Comparison of ENCODE assay signal across 9 cellular contexts in the genomic region with DNA sequence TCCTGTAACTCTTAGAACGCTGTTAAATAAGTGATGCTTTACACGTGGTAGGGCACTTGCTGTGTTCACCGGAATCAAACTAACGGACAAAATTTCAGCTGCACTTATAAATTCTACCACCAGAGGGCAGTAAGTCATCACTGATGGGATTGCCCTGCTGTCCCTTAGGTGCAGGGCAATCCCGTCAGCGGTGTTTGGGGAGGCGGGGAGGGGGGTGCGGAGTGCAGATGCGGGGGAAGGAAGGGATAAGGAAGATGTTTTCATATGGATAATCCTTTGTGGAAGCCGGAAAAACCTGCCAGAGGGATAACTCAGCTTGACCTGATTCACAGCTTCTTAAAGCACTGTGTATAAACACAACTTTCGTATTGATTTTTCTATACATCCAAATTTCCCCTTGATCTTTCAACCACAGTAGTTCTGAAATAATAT. TPM values are rescaled to one million over a fixed set of nuclear protein-coding genes. Genes with fewer than 3 reads are reported as not detected.
A peak's percentile ranks its signal among the peaks of the same experiment; 100 is the strongest.
DNase-seq lines count a peak whose midpoint lies in the region; ATAC-seq and TF ChIP-seq lines count a peak whose summit lies in the region.
"Had no signal": no experiment of that assay in that cellular context is flagged by ENCODE, and none has a peak within 500 bp of the region (broad histone marks: within the 10 kb centered on the region; RNA-seq: fewer than 3 reads in every experiment).

No MANE protein-coding gene starts in this region.

- no peak overlapping the region for H3K9ac ChIP-seq in MM.1S (ENCODE audit: low read length)

- H3K4me3 ChIP-seq in MM.1S (ENCODE audit: low read length) (no peak overlapping the region), cardiac muscle cell (no peak overlapping the region)

- H3K27ac Mint-ChIP-seq in activated naive CD8-positive, alpha-beta T cell treated with anti-CD3 and anti-CD28 coated beads, Interleukin-2, amount 10 ng/mL, durations not matched to agents 7 days and 5 days = peak overlapping the region; percentile 27
- H3K27ac Mint-ChIP-seq in progenitor cell of endocrine pancreas = no peak overlapping the region

- no peak overlapping the region for H3K4me3 Mint-ChIP-seq in activated naive CD8-positive, alpha-beta T cell treated with anti-CD3 and anti-CD28 coated beads, Interleukin-2, amount 10 ng/mL, durations not matched to agents 7 days and 5 days
- H3K4me3 Mint-ChIP-seq in progenitor cell of endocrine pancreas (ENCODE audit: low read depth) = no peak overlapping the region

- H3K36me3 Mint-ChIP-seq in activated naive CD8-positive, alpha-beta T cell treated with anti-CD3 and anti-CD28 coated beads, Interleukin-2, amount 10 ng/mL, durations not matched to agents 7 days and 5 days = no peaks in the 10 kb centered on the region
- no peaks in the 10 kb centered on the region for H3K36me3 Mint-ChIP-seq in progenitor cell of endocrine pancreas (ENCODE audit: insufficient read depth)

- DNase-seq in GDM1 (lab: John Stamatoyannopoulos, UW) (peak; percentile 13), MM.1S (peak; percentile 55), SK-N-DZ (ENCODE audit: low spot score) (peak; percentile 69), cardiac muscle cell (ENCODE audit: low read depth in 1 of 2, low spot score in 1 of 2) (peak; percentile 69 to 71), progenitor cell of endocrine pancreas (ENCODE audit: low spot score, unreplicated experiment) (peak; percentile 62)
- DNase-seq in activated naive CD8-positive, alpha-beta T cell treated with anti-CD3 and anti-CD28 coated beads, Interleukin-2, amount 10 ng/mL, durations not matched to agents 7 days and 5 days = peak; percentile 36

- POLR2A ChIA-PET in activated naive CD8-positive, alpha-beta T cell treated with anti-CD3 and anti-CD28 coated beads, Interleukin-2, amount 10 ng/mL, durations not matched to agents 7 days and 5 days (lab: Charles Lee) = no interaction called here

- TF ChIP-seq CTCF in MM.1S (IDR thresholded peaks at IDR 0.05; ENCODE audit: low read length) (peak; percentile 65), cardiac muscle cell (IDR thresholded peaks at IDR 0.05; ENCODE audit: low read depth, low read length) (peak; percentile 75), progenitor cell of endocrine pancreas (IDR thresholded peaks at IDR 0.05; ENCODE audit: unreplicated experiment) (peak; percentile 92)

- no peaks in the 10 kb centered on the region for H4K20me1 ChIP-seq in MM.1S (ENCODE audit: insufficient read depth, low read length)

- no peaks in the 10 kb centered on the region for H3K79me2 ChIP-seq in MM.1S (ENCODE audit: low read length)

- H3K4me1 ChIP-seq in MM.1S (ENCODE audit: low read length) (no peaks in the 10 kb centered on the region), cardiac muscle cell (ENCODE audit: low read depth) (no peaks in the 10 kb centered on the region)

- H3K9me3 Mint-ChIP-seq in activated naive CD8-positive, alpha-beta T cell treated with anti-CD3 and anti-CD28 coated beads, Interleukin-2, amount 10 ng/mL, durations not matched to agents 7 days and 5 days = no peaks in the 10 kb centered on the region
- H3K9me3 Mint-ChIP-seq in progenitor cell of endocrine pancreas (ENCODE audit: low read depth) = no peaks in the 10 kb centered on the region

- no peak overlapping the region for H3K4me2 ChIP-seq in MM.1S (ENCODE audit: low read depth, low read length)

- H3K36me3 ChIP-seq in MM.1S (replicated peaks; ENCODE audit: insufficient read depth, low read length) (no peaks in the 10 kb centered on the region), cardiac muscle cell (no peaks in the 10 kb centered on the region)

- H3K27ac ChIP-seq in MM.1S (ENCODE audit: low read length) (no peak overlapping the region), cardiac muscle cell (no peak overlapping the region)

- H3K9me3 ChIP-seq in MM.1S (replicated peaks; ENCODE audit: insufficient read depth, low read length) (no peaks in the 10 kb centered on the region), cardiac muscle cell (ENCODE audit: low read depth) (no peaks in the 10 kb centered on the region)

- peak; percentile 68 for ATAC-seq in activated naive CD8-positive, alpha-beta T cell treated with anti-CD3 and anti-CD28 coated beads, Interleukin-2, amount 10 ng/mL, durations not matched to agents 7 days and 5 days (ENCODE audit: low read depth)
- no peak for ATAC-seq in HG02973 (IDR thresholded peaks at IDR 0.05; ENCODE audit: unreplicated experiment)
- ATAC-seq in GM18519 (IDR thresholded peaks at IDR 0.05; ENCODE audit: low FRiP score, unreplicated experiment) = no peak

- H3K27me3 Mint-ChIP-seq in activated naive CD8-positive, alpha-beta T cell treated with anti-CD3 and anti-CD28 coated beads, Interleukin-2, amount 10 ng/mL, durations not matched to agents 7 days and 5 days = peaks cover 5% of the 10 kb centered on the region
- H3K27me3 Mint-ChIP-seq in progenitor cell of endocrine pancreas = peaks cover 3% of the 10 kb centered on the region

- H3F3A ChIP-seq in MM.1S (ENCODE audit: insufficient read depth, low read length) = no peaks in the 10 kb centered on the region

- H2AFZ ChIP-seq in MM.1S (ENCODE audit: low read length) = no peak overlapping the region

- peaks cover 2% of the 10 kb centered on the region for H3K4me1 Mint-ChIP-seq in activated naive CD8-positive, alpha-beta T cell treated with anti-CD3 and anti-CD28 coated beads, Interleukin-2, amount 10 ng/mL, durations not matched to agents 7 days and 5 days
- peaks cover 3% of the 10 kb centered on the region for H3K4me1 Mint-ChIP-seq in progenitor cell of endocrine pancreas (ENCODE audit: low read depth)

- H3K27me3 ChIP-seq in MM.1S (replicated peaks; ENCODE audit: insufficient read depth, low read length) (no peaks in the 10 kb centered on the region), cardiac muscle cell (peaks cover 23% of the 10 kb centered on the region)

- no peaks in the 10 kb centered on the region for H3K9me2 ChIP-seq in MM.1S (replicated peaks; ENCODE audit: insufficient read depth, low read length)

RNA-seq across cellular contexts. Expression of gene SLC10A1, which starts 21.7 kb away (rescaled TPM):
- not detected in 2 replicates for polyA plus RNA-seq in SK-N-DZ (2014; cell fraction: cytosol; rRNA removed)
- not detected in 2 replicates for polyA plus RNA-seq in SK-N-DZ (2014; cell fraction: nucleus; rRNA removed)
- total RNA-seq in activated naive CD8-positive, alpha-beta T cell treated with anti-CD3 and anti-CD28 coated beads, Interleukin-2, amount 10 ng/mL, durations not matched to agents 7 days and 5 days = not detected
- total RNA-seq in cardiac muscle cell = not detected in 2 replicates
- polyA plus RNA-seq in cardiac muscle cell = not detected in 2 replicates
- total RNA-seq in progenitor cell of endocrine pancreas = not detected in 2 replicates
- polyA plus RNA-seq: esophagus had no signal

RNA-seq across cellular contexts. Expression of gene SRSF5, which starts 51.8 kb away (rescaled TPM):
- 182 and 202 TPM in 2 replicates for polyA plus RNA-seq in SK-N-DZ (2014; cell fraction: cytosol; rRNA removed)
- 676 and 919 TPM in 2 replicates for polyA plus RNA-seq in SK-N-DZ (2014; cell fraction: nucleus; rRNA removed)
- 100 to 1,000 TPM; 565 to 587 TPM for total RNA-seq in activated naive CD8-positive, alpha-beta T cell treated with anti-CD3 and anti-CD28 coated beads, Interleukin-2, amount 10 ng/mL, durations not matched to agents 7 days and 5 days
- 434 and 687 TPM in 2 replicates for total RNA-seq in cardiac muscle cell
- polyA plus RNA-seq in cardiac muscle cell = 566 and 573 TPM in 2 replicates
- 379 and 402 TPM in 2 replicates for total RNA-seq in progenitor cell of endocrine pancreas

Comparison
In these comparisons a context has a peak if more than half of its experiments do, and no peak if none do; other contexts are left out.
1. DNase-seq: peak in every context shown above with its lines; median percentile 70 in cardiac muscle cell; 69 in SK-N-DZ; 62 in progenitor cell of endocrine pancreas; 55 in MM.1S; 36 in activated naive CD8-positive, alpha-beta T cell treated with anti-CD3 and anti-CD28 coated beads, Interleukin-2, amount 10 ng/mL, durations not matched to agents 7 days and 5 days; 13 in GDM1.